Comparison of ENCODE assay signal across 8 cellular contexts in the genomic region with DNA sequence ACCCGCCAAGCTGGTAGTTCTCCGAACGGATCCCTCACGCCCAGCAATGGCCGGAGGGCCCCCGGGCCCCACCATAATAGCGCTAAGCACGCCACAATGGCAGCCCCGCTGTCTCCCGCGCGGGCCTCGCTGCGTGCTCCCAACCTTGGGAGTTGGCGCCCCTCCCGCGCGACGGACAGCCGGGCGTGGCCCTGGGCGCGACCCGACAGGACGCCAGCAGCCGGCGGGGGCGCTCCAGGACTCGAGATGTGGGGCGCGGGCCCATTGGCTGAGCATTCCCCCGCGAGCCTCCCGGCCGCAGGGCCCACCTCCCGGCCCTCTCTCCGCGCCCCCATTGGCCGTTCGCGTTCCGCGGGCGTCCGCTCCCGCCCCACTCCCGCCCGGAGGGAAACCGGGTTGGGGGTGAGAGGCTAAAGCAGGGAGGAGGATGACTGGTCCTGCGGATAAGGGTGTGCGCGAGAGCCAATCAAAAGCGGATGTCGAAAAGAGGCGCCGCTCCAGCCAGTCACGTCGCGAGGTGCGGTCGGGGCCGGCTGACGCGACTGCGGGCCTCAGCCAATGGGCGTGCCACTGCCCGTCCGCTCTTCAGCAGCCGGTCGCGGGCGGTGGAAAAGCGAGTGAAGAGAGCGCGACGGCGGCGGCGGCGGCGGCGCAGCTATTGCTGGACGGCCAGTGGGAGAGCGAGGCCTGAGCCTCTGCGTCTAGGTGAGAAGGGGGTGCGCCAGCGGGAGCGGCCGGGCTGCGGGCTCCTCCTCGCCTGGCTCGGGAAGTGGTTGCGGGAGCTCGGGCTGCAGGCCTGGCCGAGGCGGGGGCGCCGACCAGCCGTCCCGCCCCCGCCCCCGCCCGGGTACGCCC.
DNase-seq lines count a peak whose midpoint lies in the region; ATAC-seq lines count a peak whose summit lies in the region.

A gene with protein sequence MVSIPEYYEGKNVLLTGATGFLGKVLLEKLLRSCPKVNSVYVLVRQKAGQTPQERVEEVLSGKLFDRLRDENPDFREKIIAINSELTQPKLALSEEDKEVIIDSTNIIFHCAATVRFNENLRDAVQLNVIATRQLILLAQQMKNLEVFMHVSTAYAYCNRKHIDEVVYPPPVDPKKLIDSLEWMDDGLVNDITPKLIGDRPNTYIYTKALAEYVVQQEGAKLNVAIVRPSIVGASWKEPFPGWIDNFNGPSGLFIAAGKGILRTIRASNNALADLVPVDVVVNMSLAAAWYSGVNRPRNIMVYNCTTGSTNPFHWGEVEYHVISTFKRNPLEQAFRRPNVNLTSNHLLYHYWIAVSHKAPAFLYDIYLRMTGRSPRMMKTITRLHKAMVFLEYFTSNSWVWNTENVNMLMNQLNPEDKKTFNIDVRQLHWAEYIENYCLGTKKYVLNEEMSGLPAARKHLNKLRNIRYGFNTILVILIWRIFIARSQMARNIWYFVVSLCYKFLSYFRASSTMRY (plus strand): TSS at position 567 of the 855 bp plus-strand sequence. CDS start 26,098 bp downstream, outside the sequence.

- peak; percentile 81 for ATAC-seq in GM18508 (IDR thresholded peaks at IDR 0.05; ENCODE audit: insufficient read depth, unreplicated experiment)
- peak; percentile 87 for ATAC-seq in HG02981 (IDR thresholded peaks at IDR 0.05; ENCODE audit: unreplicated experiment)

- DNase-seq in NCI-H2029 treated with DMSO at 0.1 percent for 48 hours (lab: John Stamatoyannopoulos, UW) (peak; percentile 95), T1000 (lab: John Stamatoyannopoulos, UW) (peak; percentile 96), astrocyte of the hippocampus (ENCODE audit: low read depth, low spot score) (peak; percentile 100), hepatic stellate cell (ENCODE audit: low spot score) (peak; percentile 98), retina (peak; percentile 98), HuH-7 (ENCODE audit: low spot score) (no peak)
